ENCODE assay signal across 20 cellular contexts in the genomic region with DNA sequence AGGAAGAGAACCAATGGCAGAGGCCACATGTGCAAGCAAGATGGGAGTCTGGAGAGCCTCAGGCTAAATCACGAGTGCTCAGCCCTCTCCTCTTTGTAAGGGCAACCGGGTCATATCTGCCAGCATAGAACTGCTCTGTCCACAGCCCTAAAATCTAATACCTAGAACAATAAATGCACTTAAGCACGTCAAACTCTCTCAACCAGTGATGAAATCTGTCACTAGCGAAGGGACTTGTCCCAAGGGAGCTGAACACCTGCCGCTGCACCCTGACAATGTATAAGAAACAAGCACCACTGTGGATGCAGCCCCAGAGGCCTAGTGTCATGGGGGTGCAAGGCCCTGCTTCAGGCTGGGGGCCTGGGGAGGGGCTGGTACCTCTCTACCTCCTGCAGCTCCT.
"Had no signal": no experiment of that assay in that cellular context is flagged by ENCODE, and none has a peak within 500 bp of the region (broad histone marks: within the 10 kb centered on the region; RNA-seq: fewer than 3 reads in every experiment).

No MANE protein-coding gene starts in this region.

- H3K4me1 Mint-ChIP-seq: immature natural killer cell; memory B cell; stimulated activated effector memory CD8-positive, alpha-beta T cell treated with anti-CD3 and anti-CD28 coated beads, Interleukin-12 subunit alpha, Interleukin-12 subunit beta, amount 100 ng/mL, for 72 hours had no signal

- H3K4me3 ChIP-seq: left ventricle myocardium inferior, lower lobe of right lung, psoas muscle, right lobe of liver, tibial nerve, upper lobe of right lung, vagina had no signal

- H3K4me1 ChIP-seq: left ventricle myocardium inferior, lower lobe of right lung, psoas muscle, right lobe of liver, tibial nerve, upper lobe of right lung, vagina had no signal

- H3K4me3 Mint-ChIP-seq: immature natural killer cell; memory B cell; mesothelial cell of epicardium; natural killer cell treated with Interleukin-12 subunit alpha and Interleukin-12 subunit beta and Interleukin-15 and Interleukin-18, amount 100 ng/mL, for 72 hours; stimulated activated effector memory CD8-positive, alpha-beta T cell treated with anti-CD3 and anti-CD28 coated beads, Interleukin-12 subunit alpha, Interleukin-12 subunit beta, amount 100 ng/mL, for 72 hours; stimulated activated naive CD8-positive, alpha-beta T cell treated with anti-CD3 and anti-CD28 coated beads, Interleukin-15, Interleukin-2, amounts not matched to agents 100 ng/mL and 50 ng/mL, for 24 hours had no signal

- H3K27me3 Mint-ChIP-seq: memory B cell; natural killer cell treated with Interleukin-12 subunit alpha and Interleukin-12 subunit beta and Interleukin-15 and Interleukin-18, amount 100 ng/mL, for 72 hours; stimulated activated naive CD8-positive, alpha-beta T cell treated with anti-CD3 and anti-CD28 coated beads, Interleukin-15, Interleukin-2, amounts not matched to agents 100 ng/mL and 50 ng/mL, for 24 hours had no signal

- ATAC-seq: foreskin keratinocyte; left cardiac atrium; lower lobe of right lung; natural killer cell treated with Interleukin-12 subunit alpha and Interleukin-12 subunit beta and Interleukin-15 and Interleukin-18, amount 100 ng/mL, for 72 hours; psoas muscle; right lobe of liver; stimulated activated effector memory CD8-positive, alpha-beta T cell treated with anti-CD3 and anti-CD28 coated beads, Interleukin-12 subunit alpha, Interleukin-12 subunit beta, amount 100 ng/mL, for 72 hours; upper lobe of right lung had no signal

- H3K27me3 ChIP-seq: foreskin keratinocyte, right lobe of liver, tibial nerve, upper lobe of right lung, vagina had no signal

- H3K27ac ChIP-seq: foreskin keratinocyte, left ventricle myocardium inferior, lower lobe of right lung, psoas muscle, right lobe of liver, tibial nerve, upper lobe of right lung, vagina had no signal

- H3K9me3 Mint-ChIP-seq: memory B cell; natural killer cell treated with Interleukin-12 subunit alpha and Interleukin-12 subunit beta and Interleukin-15 and Interleukin-18, amount 100 ng/mL, for 72 hours; stimulated activated naive CD8-positive, alpha-beta T cell treated with anti-CD3 and anti-CD28 coated beads, Interleukin-15, Interleukin-2, amounts not matched to agents 100 ng/mL and 50 ng/mL, for 24 hours had no signal

- H3K36me3 ChIP-seq: left ventricle myocardium inferior, lower lobe of right lung, right lobe of liver, tibial nerve, upper lobe of right lung, vagina had no signal

- DNase-seq: dermis blood vessel endothelial cell; erythroblast; foreskin keratinocyte; immature natural killer cell; left cardiac atrium; left ventricle myocardium inferior; lower lobe of right lung; psoas muscle; retina; right lobe of liver; stimulated activated CD4-positive, alpha-beta T cell treated with anti-CD3 and anti-CD28 coated beads, Interleukin-4, amount 100 ng/mL, for 1 hour; stimulated activated CD8-positive, alpha-beta memory T cell treated with anti-CD3 and anti-CD28 coated beads, Interleukin-4, amount 100 ng/mL, for 48 hours; upper lobe of right lung had no signal

- H3K27ac Mint-ChIP-seq: immature natural killer cell; memory B cell; mesothelial cell of epicardium; natural killer cell treated with Interleukin-12 subunit alpha and Interleukin-12 subunit beta and Interleukin-15 and Interleukin-18, amount 100 ng/mL, for 72 hours; stimulated activated effector memory CD8-positive, alpha-beta T cell treated with anti-CD3 and anti-CD28 coated beads, Interleukin-12 subunit alpha, Interleukin-12 subunit beta, amount 100 ng/mL, for 72 hours; stimulated activated naive CD8-positive, alpha-beta T cell treated with anti-CD3 and anti-CD28 coated beads, Interleukin-15, Interleukin-2, amounts not matched to agents 100 ng/mL and 50 ng/mL, for 24 hours had no signal

- H3K36me3 Mint-ChIP-seq: immature natural killer cell; memory B cell; natural killer cell treated with Interleukin-12 subunit alpha and Interleukin-12 subunit beta and Interleukin-15 and Interleukin-18, amount 100 ng/mL, for 72 hours; stimulated activated effector memory CD8-positive, alpha-beta T cell treated with anti-CD3 and anti-CD28 coated beads, Interleukin-12 subunit alpha, Interleukin-12 subunit beta, amount 100 ng/mL, for 72 hours had no signal

- H3K9me3 ChIP-seq: left ventricle myocardium inferior, lower lobe of right lung, psoas muscle, right lobe of liver, tibial nerve, upper lobe of right lung, vagina had no signal
